ENCODE assay signal across 8 cellular contexts in the genomic region with DNA sequence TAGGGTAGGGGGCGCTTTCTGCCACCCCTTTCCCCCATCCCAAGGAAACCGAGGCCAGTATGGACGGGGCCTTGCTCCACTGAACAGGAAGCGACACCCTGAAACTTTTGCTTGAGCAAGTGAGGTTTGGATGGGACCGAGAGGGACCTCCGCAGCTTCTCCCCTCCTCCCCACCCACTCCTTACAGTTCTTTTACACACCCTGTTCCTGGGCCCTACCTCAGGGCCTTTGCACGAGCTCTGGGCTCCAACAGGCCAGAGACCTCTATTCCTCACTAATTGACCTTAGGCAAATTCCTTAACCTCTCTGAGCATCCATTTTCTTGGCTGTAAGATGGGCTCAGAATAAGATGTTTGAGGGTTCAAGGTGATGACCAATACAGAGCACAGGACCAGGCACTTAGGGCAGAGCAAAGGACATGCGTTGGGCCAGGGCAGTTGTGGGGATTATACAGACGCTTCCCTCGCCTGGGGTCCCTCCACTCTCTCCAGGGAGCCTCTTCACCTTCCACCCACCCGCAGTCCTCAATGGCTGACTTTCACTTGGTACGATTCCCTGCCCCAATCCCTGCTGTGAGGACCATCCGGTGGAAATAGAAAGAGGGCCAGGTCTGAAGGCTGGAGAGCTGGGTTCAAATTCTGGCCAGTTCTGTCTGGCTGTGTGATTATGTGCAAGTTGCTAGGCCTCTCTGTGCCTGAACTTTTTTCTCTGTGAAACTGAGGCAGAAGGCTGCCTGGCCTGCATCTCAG.
DNase-seq lines count a peak whose midpoint lies in the region; ATAC-seq and TF ChIP-seq lines count a peak whose summit lies in the region.

No MANE protein-coding gene starts in this region.

- no peaks in the 10 kb centered on the region for H3K36me3 Mint-ChIP-seq in activated B cell treated with CpG ODN at 0.5 μM for 24 hours (ENCODE audit: low read depth)

- H3K4me1 ChIP-seq in left ventricle myocardium inferior (peaks cover 21% of the 10 kb centered on the region), skeletal muscle satellite cell (ENCODE audit: control insufficient read depth, insufficient read depth, low read length) (peaks cover 11% of the 10 kb centered on the region)

- no peaks in the 10 kb centered on the region for H3K9me3 Mint-ChIP-seq in activated B cell treated with CpG ODN at 0.5 μM for 24 hours

- H3K27me3 ChIP-seq in left ventricle myocardium inferior (ENCODE audit: low read depth) (no peaks in the 10 kb centered on the region), skeletal muscle satellite cell (ENCODE audit: control insufficient read depth, insufficient read depth, low read length) (peaks cover 9% of the 10 kb centered on the region)

- TF ChIP-seq CTCF in activated B cell treated with CpG ODN at 0.5 μM for 24 hours (IDR thresholded peaks at IDR 0.05): no peak
- no peak for TF ChIP-seq CTCF in left ventricle myocardium inferior (IDR thresholded peaks at IDR 0.05; ENCODE audit: borderline replicate concordance)

- H3K9ac ChIP-seq in skeletal muscle satellite cell (ENCODE audit: low read depth, low read length): peak overlapping the region; percentile 77

- H3K4me1 Mint-ChIP-seq in activated B cell treated with CpG ODN at 0.5 μM for 24 hours: peaks cover 24% of the 10 kb centered on the region

- peak overlapping the region; percentile 80 for H3K4me3 Mint-ChIP-seq in activated B cell treated with CpG ODN at 0.5 μM for 24 hours

- CTCF ChIA-PET in activated B cell treated with CpG ODN at 0.5 μM for 24 hours (lab: Charles Lee): interaction anchor here (0.8 to 2.1 kb wide), 8 partner anchors 63 to 252 kb away, joined by 3 to 10 read pairs (median 4); no protein-coding TSS in a partner anchor

- DNase-seq in activated B cell treated with CpG ODN at 0.5 μM for 24 hours: no peak
- no peak for DNase-seq in left ventricle myocardium inferior
- no peak for DNase-seq in AG08396 (ENCODE audit: low spot score)
- DNase-seq in left lobe of liver (ENCODE audit: low spot score): no peak
- no peak for DNase-seq in SIG-M5 treated with dmso at 0.1 percent for 504 hours (lab: John Stamatoyannopoulos, UW; ENCODE audit: unreplicated experiment)

- peaks cover 1% of the 10 kb centered on the region for H3K27me3 Mint-ChIP-seq in activated B cell treated with CpG ODN at 0.5 μM for 24 hours

- H3K27ac ChIP-seq in left ventricle myocardium inferior (replicated peaks): peak overlapping the region; percentile 94

- H3K9me3 ChIP-seq in left ventricle myocardium inferior (replicated peaks): no peaks in the 10 kb centered on the region
- H3K9me3 ChIP-seq in skeletal muscle satellite cell (replicated peaks; ENCODE audit: low read length): no peaks in the 10 kb centered on the region

- intact Hi-C loops in activated B cell treated with CpG ODN at 0.5 μM for 24 hours (cut with micrococcal nuclease): loop anchor here (5.0 kb wide), 2 partner anchors 47 to 223 kb away; no protein-coding TSS in a partner anchor
- intact Hi-C loops in left ventricle myocardium inferior (cut with micrococcal nuclease): no loop called here

- POLR2A ChIA-PET in activated B cell treated with CpG ODN at 0.5 μM for 24 hours (lab: Charles Lee): interaction anchor here (0.7 to 3.4 kb wide), 14 partner anchors 21 to 1196 kb away, joined by 3 to 33 read pairs (median 7); a partner anchor contains a TSS

- H3K27ac Mint-ChIP-seq in activated B cell treated with CpG ODN at 0.5 μM for 24 hours: peak overlapping the region; percentile 90

- H3K4me2 ChIP-seq in skeletal muscle satellite cell (ENCODE audit: low read length): peak overlapping the region; percentile 89

- ATAC-seq in GM21529 (IDR thresholded peaks at IDR 0.05; ENCODE audit: unreplicated experiment) (peak; percentile 15), activated B cell treated with CpG ODN at 0.5 μM for 24 hours (ENCODE audit: low read depth) (no peak), left lobe of liver (no peak), HG03469 (IDR thresholded peaks at IDR 0.05; ENCODE audit: unreplicated experiment) (no peak)

- H3K4me3 ChIP-seq in left ventricle myocardium inferior (peak overlapping the region; percentile 75), skeletal muscle satellite cell (ENCODE audit: low read length) (peak overlapping the region; percentile 74)

- no peaks in the 10 kb centered on the region for H3K36me3 ChIP-seq in left ventricle myocardium inferior
- no peaks in the 10 kb centered on the region for H3K36me3 ChIP-seq in skeletal muscle satellite cell (ENCODE audit: insufficient read depth, low read length)
